Comparison of ENCODE assay signal across 8 cellular contexts in the genomic region with DNA sequence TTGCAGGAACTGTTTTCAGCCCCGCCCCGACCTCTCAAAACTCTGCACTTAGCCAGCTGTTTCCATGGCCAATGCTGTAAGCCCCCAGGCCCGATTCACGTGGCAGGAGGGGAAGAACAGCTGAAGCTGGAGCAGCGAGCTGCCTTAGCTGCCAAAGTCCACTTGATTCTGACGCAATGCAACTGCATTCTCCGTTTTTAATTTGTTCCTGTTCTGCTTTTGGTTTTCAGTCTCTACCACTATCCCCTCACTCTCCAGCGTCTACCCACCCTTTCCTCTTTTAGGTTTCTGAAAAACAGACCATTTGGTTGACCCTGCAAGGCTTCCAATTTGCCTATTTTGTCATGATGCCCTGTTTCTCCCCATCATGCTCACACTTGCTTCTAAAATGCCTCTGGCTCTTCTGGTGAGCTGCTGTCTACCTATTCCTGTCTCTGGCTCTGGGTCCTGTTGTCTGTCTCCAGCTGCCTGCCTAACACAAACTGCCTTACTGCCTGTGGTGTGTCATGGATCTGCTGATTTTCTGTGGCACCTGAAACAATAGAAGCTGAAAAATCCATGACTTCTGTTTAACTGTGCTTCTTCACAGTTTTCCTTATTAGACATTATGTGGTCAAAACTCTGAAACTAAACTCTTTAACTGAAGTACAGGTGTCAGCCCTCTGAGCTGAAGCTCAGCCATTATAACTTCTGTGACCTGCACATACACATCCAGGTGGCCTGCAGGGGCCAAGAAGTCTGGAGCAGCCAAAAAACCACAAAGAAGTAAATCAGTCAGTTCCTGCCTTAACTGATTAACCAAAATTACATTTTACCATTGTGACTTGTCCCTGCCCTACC.
DNase-seq lines count a peak whose midpoint lies in the region; ATAC-seq lines count a peak whose summit lies in the region.

No MANE protein-coding gene starts in this region.

- peak overlapping the region; percentile 1; the same call in 1 of the 2 replicates for H3K9ac ChIP-seq in ES-I3 (ENCODE audit: low read depth, low read length)

- ATAC-seq in GM21360 (IDR thresholded peaks at IDR 0.05; ENCODE audit: unreplicated experiment) (peak; percentile 79), HG03457 (IDR thresholded peaks at IDR 0.05; ENCODE audit: unreplicated experiment) (peak; percentile 80), right cardiac atrium (no peak)

- H3K27ac ChIP-seq in right cardiac atrium (ENCODE audit: low read length) = no peak overlapping the region

- peaks cover 16% of the 10 kb centered on the region for H3K9me3 ChIP-seq in ES-I3 (ENCODE audit: control insufficient read depth, insufficient read depth, low read length)
- H3K9me3 ChIP-seq in right cardiac atrium (ENCODE audit: control insufficient read depth, low read length) = no peaks in the 10 kb centered on the region

- H3K4me3 ChIP-seq in right cardiac atrium (ENCODE audit: low read length) = no peak overlapping the region

- WGBS in right cardiac atrium = 6% methylated on average over 8 of the region's 8 CpGs

- H3K4me1 ChIP-seq in ES-I3 (ENCODE audit: insufficient read depth, low read length) (peaks cover 14% of the 10 kb centered on the region), right cardiac atrium (ENCODE audit: control insufficient read depth, insufficient read depth, low read length) (no peaks in the 10 kb centered on the region)

- H3K27me3 ChIP-seq in right cardiac atrium (ENCODE audit: control insufficient read depth, insufficient read depth) = no peaks in the 10 kb centered on the region

- intact Hi-C loops in right cardiac atrium (cut with DNase I) = no loop called here

- peak; percentile 16 to 60 (median 59) for DNase-seq in right cardiac atrium
- no peak for DNase-seq in activated CD4-positive, alpha-beta T cell treated with anti-CD3 and anti-CD28 coated beads, Interleukin-2, amount 50 U/mL, for 48 hours
- DNase-seq in activated naive CD4-positive, alpha-beta T cell treated with Interleukin-2 at 50 U/mL for 16 hours = no peak
- DNase-seq in OCI-M2 (lab: John Stamatoyannopoulos, UW; ENCODE audit: unreplicated experiment) = no peak
- no peak for DNase-seq in GDM1 (lab: John Stamatoyannopoulos, UW)

- H3K36me3 ChIP-seq in ES-I3 (ENCODE audit: insufficient read depth, low read length) = no peaks in the 10 kb centered on the region

Comparison
In these comparisons a context has a peak if more than half of its experiments do, and no peak if none do; other contexts are left out.
1. ATAC-seq: peak in GM21360 (single experiment) and HG03457 (single experiment); none in right cardiac atrium (0 of 2).
2. DNase-seq: peak in right cardiac atrium (3 of 3); none in activated CD4-positive, alpha-beta T cell treated with anti-CD3 and anti-CD28 coated beads, Interleukin-2, amount 50 U/mL, for 48 hours (0 of 2), activated naive CD4-positive, alpha-beta T cell treated with Interleukin-2 at 50 U/mL for 16 hours (single experiment), OCI-M2 (single experiment) and GDM1 (single experiment).